In genomic region chr3:129313983-129314756, GRCh38 we compare ENCODE assay signal across 8 cellular contexts. TPM values are rescaled to one million over a fixed set of nuclear protein-coding genes. Genes with fewer than 3 reads are reported as not detected.
A peak's percentile ranks its signal among the peaks of the same experiment; 100 is the strongest.
DNase-seq lines count a peak whose midpoint lies in the region; ATAC-seq, FAIRE-seq and TF ChIP-seq lines count a peak whose summit lies in the region.

No MANE protein-coding gene starts in this region.

- no peaks in the 10 kb centered on the region for H3K9me3 ChIP-seq in H1 (ENCODE audit: insufficient read depth in 2 of 2, low read depth in 1 of 2, low read length in 1 of 2)
- H3K9me3 ChIP-seq in naive thymus-derived CD4-positive, alpha-beta T cell (ENCODE audit: control insufficient read depth in 2 of 3, low read length in 3 of 3) = no peaks in the 10 kb centered on the region

- no peak overlapping the region for H3K23ac ChIP-seq in H1 (ENCODE audit: insufficient read length)

- peaks cover 0 to under 1% (median 0%) of the 10 kb centered on the region in 4 experiments; a peak in 2 of 8 replicates for H3K36me3 ChIP-seq in H1 (ENCODE audit: control insufficient read depth in 2 of 4, insufficient read depth in 4 of 4, low read length in 3 of 4)
- peaks cover 0 to 6% (median 0%) of the 10 kb centered on the region in 3 experiments for H3K36me3 ChIP-seq in naive thymus-derived CD4-positive, alpha-beta T cell (ENCODE audit: control insufficient read depth in 2 of 3, insufficient read depth in 3 of 3, low read length in 3 of 3)

- peak overlapping the region; percentile 36 for H3K4ac ChIP-seq in H1 (replicated peaks; ENCODE audit: insufficient read length, low read depth, low read length)

- no peaks in the 10 kb centered on the region for H3K27me3 ChIP-seq in H1 (replicated peaks in 1 of 4; ENCODE audit: control insufficient read depth in 3 of 4, extremely low read depth in 1 of 4, insufficient read depth in 3 of 4, low read length in 3 of 4)
- no peaks in the 10 kb centered on the region for H3K27me3 ChIP-seq in naive thymus-derived CD4-positive, alpha-beta T cell (ENCODE audit: control insufficient read depth in 2 of 2, insufficient read depth in 2 of 2, low read length in 2 of 2)

- peaks cover 17 to 31% (median 24%) of the 10 kb centered on the region in 7 donors for H3K4me1 Mint-ChIP-seq in naive thymus-derived CD4-positive, alpha-beta T cell

- DNase-seq in NCI-H345 (lab: John Stamatoyannopoulos, UW) (peak; percentile 9), NCI-H345 treated with DMSO at 0.1 percent for 48 hours (lab: John Stamatoyannopoulos, UW; ENCODE audit: unreplicated experiment) (no peak), RKO (ENCODE audit: low spot score) (peak; percentile 30), H1 (ENCODE audit: low read depth in 1 of 2, low spot score in 2 of 2) (no peak), NCI-H1436 treated with DMSO at 0.1 percent for 48 hours (lab: John Stamatoyannopoulos, UW) (no peak), germinal center (ENCODE audit: low spot score) (no peak)
- DNase-seq in naive thymus-derived CD4-positive, alpha-beta T cell = peak in 1 of 9 donors; percentile 37

- CTCF ChIA-PET in H1 (lab: Charles Lee; ENCODE audit: partially characterized antibody) = interaction anchor here (0.9 to 6.6 kb wide), 5 partner anchors 15 to 69 kb away, joined by 3 to 73 read pairs (median 3); no protein-coding TSS in a partner anchor
- CTCF ChIA-PET in naive thymus-derived CD4-positive, alpha-beta T cell (lab: Charles Lee) = no interaction called here

- H3K14ac ChIP-seq in H1 (ENCODE audit: insufficient read length) = no peak overlapping the region

- peak overlapping the region; percentile 39; the same call in 1 of the 2 replicates for H4K8ac ChIP-seq in H1 (ENCODE audit: extremely low read depth, insufficient read depth, low read length)

- peak overlapping the region; percentile 76 to 93 (median 82) for H3K27ac Mint-ChIP-seq in naive thymus-derived CD4-positive, alpha-beta T cell

- no peak overlapping the region for H2BK20ac ChIP-seq in H1 (ENCODE audit: low read length)

- H4K91ac ChIP-seq in H1 (replicated peaks; ENCODE audit: insufficient read length, low read length) = no peak overlapping the region

- H2BK120ac ChIP-seq in H1 (replicated peaks; ENCODE audit: low read depth, low read length) = no peak overlapping the region

- H3K79me2 ChIP-seq in H1 (ENCODE audit: control insufficient read depth in 1 of 2, insufficient read depth in 2 of 2, low read length in 2 of 2) = peaks cover 0 to 13% of the 10 kb centered on the region in 2 experiments; a peak in 1 of 4 replicates

- no peak for ATAC-seq in naive thymus-derived CD4-positive, alpha-beta T cell
- no peak for ATAC-seq in HG03354 (IDR thresholded peaks at IDR 0.05; ENCODE audit: poor library complexity, severe bottlenecking, unreplicated experiment)

- H2BK5ac ChIP-seq in H1 (ENCODE audit: low read depth, low read length) = no peak overlapping the region

- no peak for TF ChIP-seq EP300 in H1 (IDR thresholded peaks at IDR 0.05; ENCODE audit: borderline replicate concordance in 1 of 2, low read depth in 2 of 2, low read length in 2 of 2)

- FAIRE-seq in H1 (lab: Jason Lieb, UNC) = no peak

- H3K4me3 Mint-ChIP-seq in naive thymus-derived CD4-positive, alpha-beta T cell = peak overlapping the region; percentile 69 to 97 (median 86)

- H3K9me3 Mint-ChIP-seq in naive thymus-derived CD4-positive, alpha-beta T cell = peaks cover 0 to 8% (median 0%) of the 10 kb centered on the region in 11 donors

- H3K4me2 ChIP-seq in H1 (ENCODE audit: insufficient read depth in 1 of 2, low read depth in 2 of 2, low read length in 2 of 2) = peak overlapping the region; percentile 83 to 90

- peaks cover 0 to 2% of the 10 kb centered on the region in 2 experiments for H4K20me1 ChIP-seq in H1 (replicated peaks in 1 of 2; ENCODE audit: control insufficient read depth in 1 of 2, insufficient read depth in 2 of 2, low read length in 2 of 2)

- WGBS in H1 (ENCODE audit: extremely low coverage in 1 of 2, insufficient coverage in 1 of 2, insufficient read length in 1 of 2, insufficient replicate concordance in 2 of 2, low coverage in 1 of 2, low lambda C conversion rate in 2 of 2, missing lambda C conversion rate in 1 of 2), 2 experiments = 37% methylated on average over 16 of the region's 17 CpGs; no CpG with 5 or more reads in 1 of the 2 experiments

- peaks cover 0 to 2% (median 0%) of the 10 kb centered on the region in 5 donors for H3K27me3 Mint-ChIP-seq in naive thymus-derived CD4-positive, alpha-beta T cell

- peak overlapping the region; percentile 78 to 99 (median 89) for H3K4me3 ChIP-seq in H1 (ENCODE audit: extremely low read depth in 1 of 4, insufficient read depth in 2 of 4, low read depth in 3 of 4, low read length in 4 of 4)
- H3K4me3 ChIP-seq in naive thymus-derived CD4-positive, alpha-beta T cell (ENCODE audit: low read length) = peak overlapping the region; percentile 81

- intact Hi-C loops in naive thymus-derived CD4-positive, alpha-beta T cell (cut with micrococcal nuclease) = loop anchor here in 1 of 2 donors (2.0 to 10.0 kb wide), 2 partner anchors 193 to 659 kb away; partner anchors contain the start of genes RAB43 and RPN1

- peak in 1 of 2 experiments; percentile 92; a peak in 2 of 3 replicates for TF ChIP-seq POLR2A in H1 (IDR thresholded peaks at IDR 0.05; ENCODE audit: control extremely low read depth in 1 of 2, low read depth in 2 of 2, low read length in 2 of 2)

- 0 out of 2 replicates have a peak overlapping the region, but pooled peaks have one; percentile 71 for H2BK12ac ChIP-seq in H1 (ENCODE audit: low read depth, low read length)

- peaks cover 0 to 4% (median 0%) of the 10 kb centered on the region in 5 donors for H3K36me3 Mint-ChIP-seq in naive thymus-derived CD4-positive, alpha-beta T cell

- no peak overlapping the region for H3K27ac ChIP-seq in H1 (ENCODE audit: low read depth, low read length)
- peak overlapping the region; percentile 88 for H3K27ac ChIP-seq in naive thymus-derived CD4-positive, alpha-beta T cell (ENCODE audit: low read depth, low read length)

- TF ChIP-seq CTCF in H1 (IDR thresholded peaks at IDR 0.05; ENCODE audit: control extremely low read depth in 1 of 3, insufficient read depth in 1 of 3, low read depth in 1 of 3, low read length in 3 of 3) = no peak

- H2BK15ac ChIP-seq in H1 (ENCODE audit: low read length) = no peak overlapping the region

- no peak overlapping the region for H3K56ac ChIP-seq in H1 (replicated peaks; ENCODE audit: insufficient read length, low read depth, low read length)

- peak overlapping the region; percentile 75 for H3K18ac ChIP-seq in H1 (ENCODE audit: extremely low read depth, low read length)

- no peaks in the 10 kb centered on the region for H3K79me1 ChIP-seq in H1 (ENCODE audit: low read depth, low read length)

- peak overlapping the region; percentile 67 for H4K5ac ChIP-seq in H1 (ENCODE audit: insufficient read length, low read depth, low read length)

- H3K23me2 ChIP-seq in H1 (ENCODE audit: low read depth, low read length) = peaks cover 2% of the 10 kb centered on the region; the same call in 1 of the 2 replicates

- TF ChIP-seq RAD21 in H1 (IDR thresholded peaks at IDR 0.05 in 1 of 2, conservative IDR thresholded peaks at IDR 0.05 in 1 of 2; ENCODE audit: low read depth in 2 of 2, low read length in 2 of 2) = no peak

- no peak overlapping the region for H2AFZ ChIP-seq in H1 (ENCODE audit: low read length)

- H3K9ac ChIP-seq in H1 (replicated peaks in 1 of 4; ENCODE audit: extremely low read depth in 1 of 4, low read depth in 3 of 4, low read length in 3 of 4) = peak overlapping the region in 3 of 4 experiments; percentile 66 to 99 (median 97); a peak in 5 of 7 replicates

- POLR2A ChIA-PET in H1 (lab: Charles Lee; ENCODE audit: partially characterized antibody) = interaction anchor here (0.9 to 6.4 kb wide), 14 partner anchors 7 to 151 kb away, joined by 3 to 112 read pairs (median 16); partner anchors contain the start of genes CNBP, COPG1 and HMCES
- POLR2A ChIA-PET in naive thymus-derived CD4-positive, alpha-beta T cell (lab: Charles Lee) = interaction anchor here (0.5 to 10.2 kb wide), 14 partner anchors 10 to 660 kb away, joined by 3 to 251 read pairs (median 4); partner anchors contain the start of genes CNBP, COPG1, HMCES and IFT122

- peaks cover 4 to 9% (median 5%) of the 10 kb centered on the region in 4 experiments for H3K4me1 ChIP-seq in H1 (replicated peaks in 1 of 4; ENCODE audit: control insufficient read depth in 3 of 4, insufficient read depth in 4 of 4, low read length in 3 of 4)
- H3K4me1 ChIP-seq in naive thymus-derived CD4-positive, alpha-beta T cell (ENCODE audit: control insufficient read depth in 2 of 2, insufficient read depth in 2 of 2, low read length in 2 of 2) = peaks cover 5 to 10% of the 10 kb centered on the region in 2 donors

- no peak overlapping the region for H2AK5ac ChIP-seq in H1 (ENCODE audit: low read depth, low read length)

TF ChIP-seq in H1, 55 proteins besides CTCF, POLR2A, EP300 and RAD21 (continues in another document):
- TF ChIP-seq SIRT6 (IDR thresholded peaks at IDR 0.05; ENCODE audit: low read length) (no peak), SP2 (IDR thresholded peaks at IDR 0.05; ENCODE audit: low read length) (no peak), CHD1 (IDR thresholded peaks at IDR 0.05; ENCODE audit: low read depth, low read length) (no peak), KDM5A (IDR thresholded peaks at IDR 0.05; ENCODE audit: low read length) (no peak), FOSL1 (IDR thresholded peaks at IDR 0.05; ENCODE audit: insufficient read depth, low read depth, low read length) (no peak), CREB1 (IDR thresholded peaks at IDR 0.05) (no peak), EZH2 (IDR thresholded peaks at IDR 0.05; ENCODE audit: low read depth, low read length, severe bottlenecking) (no peak), SRF (IDR thresholded peaks at IDR 0.05; ENCODE audit: low read depth, low read length) (no peak), SIX5 (IDR thresholded peaks at IDR 0.05; ENCODE audit: low read depth, low read length) (no peak), ASH2L (IDR thresholded peaks at IDR 0.05; ENCODE audit: low read length) (no peak), TEAD4 (IDR thresholded peaks at IDR 0.05; ENCODE audit: low read depth, low read length) (no peak), SP4 (IDR thresholded peaks at IDR 0.05; ENCODE audit: low read length) (no peak)

RNA-seq across cellular contexts. Expression of gene HMCES, which starts 35.5 kb away (rescaled TPM):
- total RNA-seq in H1 (2021; fragmentation: NEBNext Ultra II Directional; extraction: Animal tissue kit (Norgen Biotek cat#: 25700)) = 46.7 and 49.5 TPM in 2 replicates
- polyA plus RNA-seq in H1 (2011; rRNA removed) = 27.6 and 30.4 TPM in 2 replicates
- 26.4 TPM for polyA plus RNA-seq in H1 (2011; cell fraction: cytosol; rRNA removed)
- 17.6 TPM for polyA plus RNA-seq in H1 (2011; cell fraction: nucleus; rRNA removed)
- 35.2 to 56.7 TPM (median 52.2 TPM) in 4 replicates for polyA plus RNA-seq in H1 (2012, experiment 1 of 2)
- 32.7 TPM for polyA plus RNA-seq in H1 (2012, experiment 2 of 2)
- polyA plus RNA-seq in H1 (2013, experiment 1 of 2) = 22.5 TPM
- polyA plus RNA-seq in H1 (2013, experiment 2 of 2) = 22.2 TPM
- 22.2 and 26.2 TPM in 2 replicates for polyA minus RNA-seq in H1 (2011; rRNA and poly(A)+ RNA removed)
- 17.0 TPM for polyA minus RNA-seq in H1 (2011; cell fraction: cytosol; rRNA and poly(A)+ RNA removed)
- 9.9 TPM for polyA minus RNA-seq in H1 (2011; cell fraction: nucleus; rRNA and poly(A)+ RNA removed)
- 10 to 100 TPM; 45.7 to 56.4 (median 52.5) TPM for total RNA-seq in naive thymus-derived CD4-positive, alpha-beta T cell
- polyA plus RNA-seq in naive thymus-derived CD4-positive, alpha-beta T cell = 100 to 1,000 TPM in 1 of 2 donors, 10 to 100 TPM in 1; 85.3 to 135 TPM

Comparison
In these comparisons a context has a peak if more than half of its experiments do, and no peak if none do; other contexts are left out.
1. DNase-seq: peak in NCI-H345 (single experiment) and RKO (single experiment); none in NCI-H345 treated with DMSO at 0.1 percent for 48 hours (single experiment), H1 (0 of 2), NCI-H1436 treated with DMSO at 0.1 percent for 48 hours (single experiment) and germinal center (single experiment).